ENCODE assay signal across 9 cellular contexts in the genomic region with DNA sequence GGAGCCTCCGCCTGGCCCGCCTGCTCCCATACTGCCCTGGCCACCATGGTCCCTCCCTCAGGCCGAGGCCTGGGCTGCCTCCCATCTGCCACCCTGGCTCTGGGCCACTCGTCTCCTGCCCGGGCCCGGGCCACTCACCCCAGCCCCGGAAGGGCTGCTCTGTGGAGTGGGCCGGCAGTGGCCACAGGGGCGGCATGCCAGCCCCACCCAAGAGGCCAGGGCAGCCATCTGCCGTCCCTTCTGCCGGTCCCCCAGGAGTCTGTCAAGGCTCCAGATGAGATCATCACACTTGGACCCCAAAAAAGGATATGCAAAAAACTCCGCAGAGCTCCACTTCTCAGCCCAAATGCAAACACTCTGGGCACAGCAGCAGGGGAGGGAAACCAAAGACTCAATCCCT. TPM values are rescaled to one million over a fixed set of nuclear protein-coding genes. Genes with fewer than 3 reads are reported as not detected.
DNase-seq lines count a peak whose midpoint lies in the region; ATAC-seq and TF ChIP-seq lines count a peak whose summit lies in the region.
"Had no signal": no experiment of that assay in that cellular context is flagged by ENCODE, and none has a peak within 500 bp of the region (broad histone marks: within the 10 kb centered on the region; RNA-seq: fewer than 3 reads in every experiment).

No MANE protein-coding gene starts in this region.

- H3K27ac Mint-ChIP-seq in natural killer cell = no peak overlapping the region

- H3K4me1 ChIP-seq in mesenchymal stem cell (ENCODE audit: control insufficient read depth, insufficient read depth, low read depth, low read length) (peaks cover 37% of the 10 kb centered on the region), tibial artery (peaks cover 8 to 90% (median 79%) of the 10 kb centered on the region in 4 donors)

- H3K27me3 Mint-ChIP-seq in natural killer cell (ENCODE audit: low read depth in 2 of 2) = no peaks in the 10 kb centered on the region

- no peak overlapping the region for H2BK120ac ChIP-seq in mesenchymal stem cell (ENCODE audit: low read depth, low read length)

- H3K9me3 ChIP-seq in mesenchymal stem cell (ENCODE audit: control insufficient read depth, low read length) (no peaks in the 10 kb centered on the region), tibial artery (no peaks in the 10 kb centered on the region)

- no peaks in the 10 kb centered on the region for H3K36me3 Mint-ChIP-seq in natural killer cell

- 98% methylated on average over 12 of the region's 12 CpGs for WGBS in mesenchymal stem cell

- ATAC-seq in natural killer cell (no peak), HG02852 (IDR thresholded peaks at IDR 0.05; ENCODE audit: unreplicated experiment) (no peak)

- peak overlapping the region in 1 of 2 experiments; percentile 70 for H3K4ac ChIP-seq in mesenchymal stem cell (ENCODE audit: low read depth in 1 of 2, low read length in 2 of 2)

- H3K4me1 Mint-ChIP-seq in natural killer cell = peaks cover 0 to 8% of the 10 kb centered on the region in 2 donors

- H3K27me3 ChIP-seq in mesenchymal stem cell (ENCODE audit: control insufficient read depth in 1 of 2, insufficient read depth in 1 of 2, low read length in 2 of 2) (no peaks in the 10 kb centered on the region), tibial artery (no peaks in the 10 kb centered on the region)

- no peak overlapping the region for H3K4me3 Mint-ChIP-seq in natural killer cell

- H3K9me3 Mint-ChIP-seq in natural killer cell = no peaks in the 10 kb centered on the region

- H2BK5ac ChIP-seq in mesenchymal stem cell (ENCODE audit: low read depth, low read length, poor library complexity, severe bottlenecking) = no peak overlapping the region

- no peak overlapping the region for H3K14ac ChIP-seq in mesenchymal stem cell (ENCODE audit: low read length in 2 of 2)

- no peak overlapping the region for H2BK12ac ChIP-seq in mesenchymal stem cell (ENCODE audit: low read length in 2 of 2)

- no peak overlapping the region for H3K18ac ChIP-seq in mesenchymal stem cell (ENCODE audit: low read depth in 1 of 2, low read length in 2 of 2)

- no peak overlapping the region for H3K4me2 ChIP-seq in mesenchymal stem cell (ENCODE audit: low read length, poor library complexity, severe bottlenecking)

- H4K8ac ChIP-seq in mesenchymal stem cell (ENCODE audit: low read length) = peak overlapping the region; percentile 25

- H3K4me3 ChIP-seq in mesenchymal stem cell (ENCODE audit: insufficient read depth in 1 of 2, low read depth in 1 of 2, low read length in 2 of 2) (no peak overlapping the region), tibial artery (peak overlapping the region; percentile 24 to 32)

- H2AFZ ChIP-seq in mesenchymal stem cell (ENCODE audit: low read depth, low read length) = no peak overlapping the region

- peak overlapping the region; percentile 27 for H4K91ac ChIP-seq in mesenchymal stem cell (ENCODE audit: low read length)

- H3K79me1 ChIP-seq in mesenchymal stem cell (replicated peaks; ENCODE audit: low read length, poor library complexity, severe bottlenecking) = peaks cover 28% of the 10 kb centered on the region

- H3K27ac ChIP-seq in mesenchymal stem cell (ENCODE audit: low read length, poor library complexity, severe bottlenecking) (no peak overlapping the region), tibial artery (peak overlapping the region; percentile 89 to 96)

- peak overlapping the region; percentile 7 for H2BK15ac ChIP-seq in mesenchymal stem cell (ENCODE audit: low read depth, poor library complexity, severe bottlenecking)

- H3K9ac ChIP-seq in mesenchymal stem cell (ENCODE audit: low read length) = peak overlapping the region; percentile 46

- TF ChIP-seq CTCF in GM20000 (IDR thresholded peaks at IDR 0.05; ENCODE audit: extremely low read depth, missing control alignments) (no peak), tibial artery (IDR thresholded peaks at IDR 0.05) (no peak), natural killer cell (IDR thresholded peaks at IDR 0.05) (no peak)

- intact Hi-C loops in tibial artery (cut with DNase I; ENCODE audit: low total_unique reads) (no loop called here), natural killer cell (cut with micrococcal nuclease) (no loop called here)

- no peak overlapping the region for H3K23ac ChIP-seq in mesenchymal stem cell (ENCODE audit: low read length in 2 of 2)

- DNase-seq in GM20000 (ENCODE audit: low spot score) (peak; percentile 61), cerebellar cortex (ENCODE audit: low spot score) (peak; percentile 95), mesenchymal stem cell (no peak), tibial artery (peak in 1 of 2 donors; percentile 86), natural killer cell (no peak), EL (no peak)
- no peak for DNase-seq in NK-92 treated with Interleukin-12 subunit alpha and Interleukin-12 subunit beta, amount 100 ng/mL, for 24 hours (lab: John Stamatoyannopoulos, UW)

- peaks cover 4 to 20% of the 10 kb centered on the region in 2 experiments for H3K36me3 ChIP-seq in mesenchymal stem cell (ENCODE audit: control insufficient read depth in 1 of 2, insufficient read depth in 2 of 2, low read depth in 1 of 2, low read length in 2 of 2)
- H3K36me3 ChIP-seq in tibial artery = no peaks in the 10 kb centered on the region

- no peak overlapping the region for H2AK5ac ChIP-seq in mesenchymal stem cell (ENCODE audit: low read length, severe bottlenecking)

RNA-seq across cellular contexts. Expression of a gene that starts 23.8 kb away (rescaled TPM):
- not detected for polyA plus RNA-seq in mesenchymal stem cell (2013, experiment 1 of 2)
- not detected for polyA plus RNA-seq in mesenchymal stem cell (2013, experiment 2 of 2)
- total RNA-seq in natural killer cell = 1 to 10 TPM in 1 of 3 donors, not detected in 2; 1.4 TPM
- total RNA-seq: Daoy had no signal

Comparison
In these comparisons a context has a peak if more than half of its experiments do, and no peak if none do; other contexts are left out.
1. DNase-seq: peak in GM20000 (single experiment) and cerebellar cortex (single experiment); none in mesenchymal stem cell (single experiment), natural killer cell (single experiment), EL (single experiment) and NK-92 treated with Interleukin-12 subunit alpha and Interleukin-12 subunit beta, amount 100 ng/mL, for 24 hours (single experiment).
2. H3K4me3 ChIP-seq: peak in tibial artery (2 of 2); none in mesenchymal stem cell (0 of 2).